Comparison of ENCODE assay signal across 34 cellular contexts in the genomic region with DNA sequence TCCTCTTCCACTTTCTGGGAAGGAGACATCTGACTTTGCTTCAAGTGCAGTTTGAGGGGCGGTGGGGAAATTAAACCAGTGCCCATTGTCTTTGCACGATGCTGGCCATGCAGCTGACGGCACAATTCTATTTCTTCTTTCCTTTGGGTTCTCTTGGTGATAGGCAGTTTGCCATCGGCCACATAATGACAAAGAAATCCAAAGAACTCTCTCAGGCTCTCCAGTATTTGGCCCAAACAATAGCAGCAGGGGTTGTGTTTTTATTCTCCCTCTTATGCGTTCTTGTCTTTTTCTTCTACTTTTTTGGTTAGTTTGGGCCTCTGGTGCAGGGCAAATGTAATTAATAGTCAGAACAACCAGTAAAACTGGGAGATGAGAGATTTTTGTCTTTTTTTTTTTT.
"Had no signal": no experiment of that assay in that cellular context is flagged by ENCODE, and none has a peak within 500 bp of the region (broad histone marks: within the 10 kb centered on the region; RNA-seq: fewer than 3 reads in every experiment).

No MANE protein-coding gene starts in this region.

- ATAC-seq: activated CD8-positive, alpha-beta memory T cell treated with anti-CD3 and anti-CD28 coated beads, Interleukin-2, amount 10 ng/mL, durations not matched to agents 7 days and 5 days; PC-3 had no signal

- H3K4me1 ChIP-seq: Peyer's patch had no signal

- H3K27ac ChIP-seq: ascending aorta, cardiac muscle cell, Peyer's patch, WERI-Rb-1 had no signal

- H3K9me3 ChIP-seq: ascending aorta, Peyer's patch had no signal

- DNase-seq: activated CD4-positive, alpha-beta memory T cell treated with anti-CD3 and anti-CD28 coated beads, Interleukin-2, amount 10 ng/mL, durations not matched to agents 7 days and 5 days; activated CD4-positive, alpha-beta T cell treated with anti-CD3 and anti-CD28 coated beads for 1 hour; activated CD4-positive, alpha-beta T cell treated with anti-CD3 and anti-CD28 coated beads for 48 hours; activated CD4-positive, CD25-positive, alpha-beta regulatory T cell; activated CD8-positive, alpha-beta memory T cell treated with anti-CD3 and anti-CD28 coated beads for 24 hours; activated CD8-positive, alpha-beta memory T cell treated with anti-CD3 and anti-CD28 coated beads, Interleukin-2, amount 10 ng/mL, durations not matched to agents 7 days and 5 days; activated CD8-positive, alpha-beta memory T cell treated with anti-CD3 and anti-CD28 coated beads, Interleukin-2, amount 50 U/mL, for 48 hours; activated effector memory CD4-positive, alpha-beta T cell treated with Interleukin-2 at 50 U/mL for 16 hours; activated naive CD4-positive, alpha-beta T cell treated with anti-CD3 and anti-CD28 coated beads, Interleukin-2, amount 50 U/mL, for 16 hours; activated naive CD8-positive, alpha-beta T cell treated with anti-CD3 and anti-CD28 coated beads for 36 hours; activated T-cell treated with anti-CD3 and anti-CD28 coated beads, Interleukin-2, amount 50 U/mL, for 48 hours; amygdala; Karpas-422; KBM-7; NCI-H1105; NCI-H1417 treated with DMSO at 0.1 percent for 48 hours; NCI-H1930; NCI-H2081 treated with DMSO at 0.1 percent for 48 hours; NCI-H226; NCI-H510A; NCI-H526; NCI-H748 treated with DMSO at 0.1 percent for 48 hours; NK-92 treated with Interleukin-12 subunit alpha and Interleukin-12 subunit beta, amount 100 ng/mL, for 24 hours; PC-3; Peyer's patch; RPMI8226; SIG-M5; SW 1271; T-helper 1 cell; T-helper 2 cell; T-helper 9 cell; WERI-Rb-1 had no signal

- H3K36me3 ChIP-seq: ascending aorta, cardiac muscle cell, Peyer's patch, WERI-Rb-1 had no signal

- H3K4me3 ChIP-seq: ascending aorta, cardiac muscle cell, Peyer's patch had no signal

- H3K27me3 ChIP-seq: ascending aorta, Peyer's patch had no signal
